10 cellular contexts compared by ENCODE assay signal in genomic region chr12:27110024-27110699, GRCh38. TPM values are rescaled to one million over a fixed set of nuclear protein-coding genes. Genes with fewer than 3 reads are reported as not detected.
A peak's percentile ranks its signal among the peaks of the same experiment; 100 is the strongest.
DNase-seq lines count a peak whose midpoint lies in the region; ATAC-seq, FAIRE-seq and TF ChIP-seq lines count a peak whose summit lies in the region.
"Not testable (repeated sequence)": the region's sequence is repeated elsewhere in the genome, so short reads cannot be mapped to it uniquely, and the experiment has no call there.
"Had no signal": no experiment of that assay in that cellular context is flagged by ENCODE, and none has a peak within 500 bp of the region (broad histone marks: within the 10 kb centered on the region; RNA-seq: fewer than 3 reads in every experiment).

No MANE protein-coding gene starts in this region.

- not testable (repeated sequence) for H3K36me3 Mint-ChIP-seq in activated CD4-positive, alpha-beta T cell treated with anti-CD3 and anti-CD28 coated beads, Interleukin-2, amount 10 ng/mL, durations not matched to agents 24 days and 14 days (ENCODE audit: low read depth); activated naive CD4-positive, alpha-beta T cell treated with anti-CD3 and anti-CD28 coated beads, Interleukin-2, amount 10 ng/mL, durations not matched to agents 7 days and 5 days

- dilution Hi-C loops in endothelial cell of umbilical vein (cut with MboI; ENCODE audit: extremely low pct_ligation_motif_present, low sequenced_read_pairs) = not testable (repeated sequence)

- not testable (repeated sequence) for H3K4ac ChIP-seq in mesendoderm (ENCODE audit: low read depth, low read length)

- ATAC-seq in upper lobe of left lung (ENCODE audit: low FRiP score in 2 of 2) = peak; percentile 35 to 69

- FAIRE-seq in endothelial cell of umbilical vein (lab: Jason Lieb, UNC) = peak; percentile 77

- DNase-seq in DMS79 treated with DMSO at 0.1 percent for 48 hours (lab: John Stamatoyannopoulos, UW) (peak; percentile 81), NCI-H1105 treated with DMSO at 0.1 percent for 48 hours (lab: John Stamatoyannopoulos, UW) (peak; percentile 36), NCI-H510A (lab: John Stamatoyannopoulos, UW) (peak; percentile 4), mesendoderm (peak; percentile 0), upper lobe of left lung (peak in 1 of 2 donors; percentile 49)
- peak; percentile 71 for DNase-seq in activated CD4-positive, alpha-beta T cell treated with anti-CD3 and anti-CD28 coated beads, Interleukin-2, amount 10 ng/mL, durations not matched to agents 24 days and 14 days
- not testable (repeated sequence) for DNase-seq in activated naive CD4-positive, alpha-beta T cell treated with anti-CD3 and anti-CD28 coated beads, Interleukin-2, amount 10 ng/mL, durations not matched to agents 7 days and 5 days; endothelial cell of umbilical vein (ENCODE audit: low read depth, low spot score)

- H3K79me2 ChIP-seq in endothelial cell of umbilical vein (ENCODE audit: control insufficient read depth, insufficient read depth, low read length); mesendoderm (ENCODE audit: control insufficient read depth, insufficient read depth, low read length): not testable (repeated sequence)

- not testable (repeated sequence) for TF ChIP-seq POLR2A in endothelial cell of umbilical vein (IDR thresholded peaks at IDR 0.05; ENCODE audit: low read depth, low read length); upper lobe of left lung (IDR thresholded peaks at IDR 0.05)

- H3K36me3 ChIP-seq in endothelial cell of umbilical vein (ENCODE audit: control insufficient read depth in 2 of 2, extremely low read depth in 1 of 2, insufficient read depth in 2 of 2, low read length in 2 of 2); mesendoderm (ENCODE audit: control insufficient read depth, insufficient read depth, low read length); upper lobe of left lung: not testable (repeated sequence)

- H3K9me1 ChIP-seq in endothelial cell of umbilical vein (replicated peaks; ENCODE audit: control insufficient read depth, extremely low read depth, insufficient read depth, low read length) = not testable (repeated sequence)

- CTCF ChIA-PET in activated naive CD4-positive, alpha-beta T cell treated with anti-CD3 and anti-CD28 coated beads, Interleukin-2, amount 10 ng/mL, durations not matched to agents 7 days and 5 days (lab: Charles Lee) = interaction anchor here (1.2 kb wide), 1 partner anchor 23 kb away, joined by 4 read pairs; no protein-coding TSS in a partner anchor
- CTCF ChIA-PET in endothelial cell of umbilical vein (lab: Charles Lee) = interaction anchor here (0.7 to 1.0 kb wide), 2 partner anchors 9 to 167 kb away, joined by 3 read pairs; no protein-coding TSS in a partner anchor

- peaks cover 13% of the 10 kb centered on the region for H3K4me1 Mint-ChIP-seq in activated CD4-positive, alpha-beta T cell treated with anti-CD3 and anti-CD28 coated beads, Interleukin-2, amount 10 ng/mL, durations not matched to agents 24 days and 14 days
- H3K4me1 Mint-ChIP-seq in activated naive CD4-positive, alpha-beta T cell treated with anti-CD3 and anti-CD28 coated beads, Interleukin-2, amount 10 ng/mL, durations not matched to agents 7 days and 5 days = peaks cover 34% of the 10 kb centered on the region

- not testable (repeated sequence) for H3K4me2 ChIP-seq in endothelial cell of umbilical vein (ENCODE audit: insufficient read depth, low read length); mesendoderm (ENCODE audit: low read length)

- not testable (repeated sequence) for H2AFZ ChIP-seq in endothelial cell of umbilical vein (ENCODE audit: low read depth, low read length)

- intact Hi-C loops in activated CD4-positive, alpha-beta T cell treated with anti-CD3 and anti-CD28 coated beads, Interleukin-2, amount 10 ng/mL, durations not matched to agents 24 days and 14 days (cut with micrococcal nuclease); endothelial cell of umbilical vein (cut with micrococcal nuclease): not testable (repeated sequence)

- WGBS in mesendoderm (ENCODE audit: extremely low coverage, insufficient coverage, low lambda C conversion rate) = no CpG with 5 or more reads among the region's 2 CpGs
- 54 to 67% methylated on average over 2 of the region's 2 CpGs for WGBS in upper lobe of left lung, 2 donors

- not testable (repeated sequence) for H4K8ac ChIP-seq in mesendoderm (ENCODE audit: low read depth, low read length)

- H3K9ac ChIP-seq in endothelial cell of umbilical vein (replicated peaks; ENCODE audit: extremely low read depth, insufficient read depth, low read length); mesendoderm (ENCODE audit: low read length): not testable (repeated sequence)

- not testable (repeated sequence) for H3K18ac ChIP-seq in mesendoderm (ENCODE audit: low read length)

- not testable (repeated sequence) for H3K27ac ChIP-seq in endothelial cell of umbilical vein (ENCODE audit: insufficient read depth, low read depth, low read length); mesendoderm (ENCODE audit: low read depth, low read length)
- peak overlapping the region in 1 of 4 donors; percentile 0 for H3K27ac ChIP-seq in upper lobe of left lung

- not testable (repeated sequence) for H3K56ac ChIP-seq in mesendoderm (ENCODE audit: low read length)

- H3K4me1 ChIP-seq in endothelial cell of umbilical vein (ENCODE audit: control insufficient read depth, extremely low read depth, insufficient read depth, low read length) (peaks cover 26% of the 10 kb centered on the region), upper lobe of left lung (peaks cover 0 to 11% (median 0%) of the 10 kb centered on the region in 4 donors)
- not testable (repeated sequence) for H3K4me1 ChIP-seq in mesendoderm (ENCODE audit: control insufficient read depth, low read depth, low read length)

- H3K27me3 Mint-ChIP-seq in activated CD4-positive, alpha-beta T cell treated with anti-CD3 and anti-CD28 coated beads, Interleukin-2, amount 10 ng/mL, durations not matched to agents 24 days and 14 days; activated naive CD4-positive, alpha-beta T cell treated with anti-CD3 and anti-CD28 coated beads, Interleukin-2, amount 10 ng/mL, durations not matched to agents 7 days and 5 days: not testable (repeated sequence)

- H2BK5ac ChIP-seq in mesendoderm (ENCODE audit: low read length) = not testable (repeated sequence)

- H2BK120ac ChIP-seq in mesendoderm (ENCODE audit: low read depth, low read length) = not testable (repeated sequence)

- not testable (repeated sequence) for H3K9me3 ChIP-seq in endothelial cell of umbilical vein (replicated peaks; ENCODE audit: control insufficient read depth, insufficient read depth, low read length); upper lobe of left lung

- not testable (repeated sequence) for H3K79me1 ChIP-seq in mesendoderm (ENCODE audit: low read length)

- not testable (repeated sequence) for TF ChIP-seq EP300 in upper lobe of left lung (IDR thresholded peaks at IDR 0.05)

- not testable (repeated sequence) for H3K27ac Mint-ChIP-seq in activated CD4-positive, alpha-beta T cell treated with anti-CD3 and anti-CD28 coated beads, Interleukin-2, amount 10 ng/mL, durations not matched to agents 24 days and 14 days
- peak overlapping the region; percentile 25 for H3K27ac Mint-ChIP-seq in activated naive CD4-positive, alpha-beta T cell treated with anti-CD3 and anti-CD28 coated beads, Interleukin-2, amount 10 ng/mL, durations not matched to agents 7 days and 5 days

- H2BK15ac ChIP-seq in mesendoderm (replicated peaks; ENCODE audit: low read depth) = not testable (repeated sequence)

- BruUV-seq in endothelial cell of umbilical vein (replicated peaks; lab: Mats Ljungman, UMichigan) = not testable (repeated sequence)

- not testable (repeated sequence) for TF ChIP-seq CTCF in endothelial cell of umbilical vein (IDR thresholded peaks at IDR 0.05; ENCODE audit: extremely low read depth in 1 of 2, insufficient read depth in 1 of 2, low read depth in 1 of 2, low read length in 2 of 2); upper lobe of left lung (IDR thresholded peaks at IDR 0.05)

- not testable (repeated sequence) for H4K20me1 ChIP-seq in endothelial cell of umbilical vein (replicated peaks; ENCODE audit: control insufficient read depth, extremely low read depth, insufficient read depth, low read length)

- POLR2A ChIA-PET in endothelial cell of umbilical vein (lab: Charles Lee) = not testable (repeated sequence)

- not testable (repeated sequence) for H3K27me3 ChIP-seq in endothelial cell of umbilical vein (ENCODE audit: control insufficient read depth in 2 of 2, insufficient read depth in 2 of 2, low read length in 2 of 2); mesendoderm (ENCODE audit: insufficient read depth, low read length, poor library complexity); upper lobe of left lung

- H4K5ac ChIP-seq in mesendoderm (ENCODE audit: low read length) = not testable (repeated sequence)

- not testable (repeated sequence) for H3K4me3 Mint-ChIP-seq in activated CD4-positive, alpha-beta T cell treated with anti-CD3 and anti-CD28 coated beads, Interleukin-2, amount 10 ng/mL, durations not matched to agents 24 days and 14 days; activated naive CD4-positive, alpha-beta T cell treated with anti-CD3 and anti-CD28 coated beads, Interleukin-2, amount 10 ng/mL, durations not matched to agents 7 days and 5 days

- not testable (repeated sequence) for H3K9me3 Mint-ChIP-seq in activated CD4-positive, alpha-beta T cell treated with anti-CD3 and anti-CD28 coated beads, Interleukin-2, amount 10 ng/mL, durations not matched to agents 24 days and 14 days; activated naive CD4-positive, alpha-beta T cell treated with anti-CD3 and anti-CD28 coated beads, Interleukin-2, amount 10 ng/mL, durations not matched to agents 7 days and 5 days

- H3K23ac ChIP-seq in mesendoderm (ENCODE audit: low read length) = not testable (repeated sequence)

- H2AK5ac ChIP-seq in mesendoderm (ENCODE audit: low read length) = not testable (repeated sequence)

- not testable (repeated sequence) for H3K4me3 ChIP-seq in endothelial cell of umbilical vein (replicated peaks in 1 of 3; ENCODE audit: insufficient read depth in 1 of 3, low read depth in 1 of 3, low read length in 3 of 3); mesendoderm (ENCODE audit: low read length); upper lobe of left lung

RNA-seq across cellular contexts. Expression of gene C12orf71, which starts 27.8 kb away (rescaled TPM):
- not detected in 2 replicates for total RNA-seq in activated CD4-positive, alpha-beta T cell treated with anti-CD3 and anti-CD28 coated beads, Interleukin-2, amount 10 ng/mL, durations not matched to agents 24 days and 14 days
- not detected in 2 replicates for total RNA-seq in endothelial cell of umbilical vein
- polyA plus RNA-seq in endothelial cell of umbilical vein = not detected in 2 replicates
- polyA plus RNA-seq in endothelial cell of umbilical vein (2011; cell fraction: cytosol; rRNA removed) = not detected in 2 replicates
- polyA plus RNA-seq in endothelial cell of umbilical vein (2011; cell fraction: nucleus; rRNA removed) = not detected in 2 replicates
- polyA plus RNA-seq in endothelial cell of umbilical vein (2012) = not detected in 2 replicates
- polyA minus RNA-seq in endothelial cell of umbilical vein = not detected in 2 replicates
- not detected for polyA minus RNA-seq in endothelial cell of umbilical vein (2011; cell fraction: cytosol; rRNA and poly(A)+ RNA removed)
- polyA minus RNA-seq in endothelial cell of umbilical vein (2011; cell fraction: nucleus; rRNA and poly(A)+ RNA removed) = not detected in 2 replicates
- not detected for polyA plus RNA-seq in mesendoderm (2013, experiment 1 of 2)
- polyA plus RNA-seq in mesendoderm (2013, experiment 2 of 2) = not detected
- total RNA-seq in upper lobe of left lung = not detected
- total RNA-seq: Caco-2 had no signal
- polyA plus RNA-seq: A549 had no signal
